Comparison of ENCODE assay signal across 1 cellular context in the genomic region with DNA sequence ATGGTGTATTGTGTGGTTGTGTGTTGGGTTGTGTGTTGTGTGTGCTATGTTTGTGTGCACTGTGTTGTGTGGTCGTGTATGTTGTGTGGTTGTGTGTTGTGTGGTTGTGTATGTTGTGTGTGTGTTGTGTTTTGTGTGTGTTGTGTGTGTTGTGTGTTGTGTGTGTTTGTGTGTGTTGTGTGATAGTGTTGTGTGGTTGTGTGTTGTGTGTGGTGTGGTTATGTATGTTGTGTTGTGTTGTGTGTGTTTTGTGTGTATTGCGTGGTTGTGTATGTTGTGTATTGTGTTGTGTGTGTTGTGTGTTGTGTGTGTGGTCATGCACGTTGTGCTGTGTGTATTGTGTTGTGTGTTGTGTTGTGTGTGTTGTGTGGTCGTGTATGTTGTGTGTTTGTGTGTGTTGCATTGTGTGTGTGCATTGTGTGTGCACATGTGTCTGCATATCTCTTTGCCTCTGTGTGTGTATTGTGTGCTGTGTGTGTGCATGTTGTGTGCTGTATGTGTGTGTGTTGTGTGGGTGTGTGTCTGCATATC.
TF ChIP-seq lines count a peak whose summit lies in the region.

No MANE protein-coding gene starts in this region.

TF ChIP-seq in K562, 482 proteins besides CTCF, POLR2A, EP300 and RAD21 (continued from another document and continues in another):
- TF ChIP-seq, protein P1, sequence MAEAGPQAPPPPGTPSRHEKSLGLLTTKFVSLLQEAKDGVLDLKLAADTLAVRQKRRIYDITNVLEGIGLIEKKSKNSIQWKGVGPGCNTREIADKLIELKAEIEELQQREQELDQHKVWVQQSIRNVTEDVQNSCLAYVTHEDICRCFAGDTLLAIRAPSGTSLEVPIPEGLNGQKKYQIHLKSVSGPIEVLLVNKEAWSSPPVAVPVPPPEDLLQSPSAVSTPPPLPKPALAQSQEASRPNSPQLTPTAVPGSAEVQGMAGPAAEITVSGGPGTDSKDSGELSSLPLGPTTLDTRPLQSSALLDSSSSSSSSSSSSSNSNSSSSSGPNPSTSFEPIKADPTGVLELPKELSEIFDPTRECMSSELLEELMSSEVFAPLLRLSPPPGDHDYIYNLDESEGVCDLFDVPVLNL (CRISPR knock-in tag; IDR thresholded peaks at IDR 0.05; ENCODE audit: low read depth) = peak; percentile 88
- TF ChIP-seq PHB2 (IDR thresholded peaks at IDR 0.05; ENCODE audit: low read depth) = peak; percentile 77; the same call in 1 of the 2 replicates
- TF ChIP-seq, protein P2, sequence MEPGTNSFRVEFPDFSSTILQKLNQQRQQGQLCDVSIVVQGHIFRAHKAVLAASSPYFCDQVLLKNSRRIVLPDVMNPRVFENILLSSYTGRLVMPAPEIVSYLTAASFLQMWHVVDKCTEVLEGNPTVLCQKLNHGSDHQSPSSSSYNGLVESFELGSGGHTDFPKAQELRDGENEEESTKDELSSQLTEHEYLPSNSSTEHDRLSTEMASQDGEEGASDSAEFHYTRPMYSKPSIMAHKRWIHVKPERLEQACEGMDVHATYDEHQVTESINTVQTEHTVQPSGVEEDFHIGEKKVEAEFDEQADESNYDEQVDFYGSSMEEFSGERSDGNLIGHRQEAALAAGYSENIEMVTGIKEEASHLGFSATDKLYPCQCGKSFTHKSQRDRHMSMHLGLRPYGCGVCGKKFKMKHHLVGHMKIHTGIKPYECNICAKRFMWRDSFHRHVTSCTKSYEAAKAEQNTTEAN (CRISPR knock-in tag; IDR thresholded peaks at IDR 0.05) = peak; percentile 96
- TF ChIP-seq NUFIP1 (IDR thresholded peaks at IDR 0.05; ENCODE audit: partially characterized antibody) = peak; percentile 90
- TF ChIP-seq, protein P3, sequence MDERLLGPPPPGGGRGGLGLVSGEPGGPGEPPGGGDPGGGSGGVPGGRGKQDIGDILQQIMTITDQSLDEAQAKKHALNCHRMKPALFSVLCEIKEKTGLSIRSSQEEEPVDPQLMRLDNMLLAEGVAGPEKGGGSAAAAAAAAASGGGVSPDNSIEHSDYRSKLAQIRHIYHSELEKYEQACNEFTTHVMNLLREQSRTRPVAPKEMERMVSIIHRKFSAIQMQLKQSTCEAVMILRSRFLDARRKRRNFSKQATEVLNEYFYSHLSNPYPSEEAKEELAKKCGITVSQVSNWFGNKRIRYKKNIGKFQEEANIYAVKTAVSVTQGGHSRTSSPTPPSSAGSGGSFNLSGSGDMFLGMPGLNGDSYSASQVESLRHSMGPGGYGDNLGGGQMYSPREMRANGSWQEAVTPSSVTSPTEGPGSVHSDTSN (CRISPR knock-in tag; IDR thresholded peaks at IDR 0.05; ENCODE audit: low read depth) = no peak
- TF ChIP-seq, protein P3 (tag; conservative IDR thresholded peaks at IDR 0.05; ENCODE audit: low read depth) = no peak
- TF ChIP-seq EP400 (IDR thresholded peaks at IDR 0.05) = no peak
- TF ChIP-seq TEAD4 (IDR thresholded peaks at IDR 0.05; ENCODE audit: low read length) = peak; percentile 39
- peak; percentile 49; the same call in 1 of the 2 replicates for TF ChIP-seq TEAD4 (CRISPR knock-in tag; IDR thresholded peaks at IDR 0.05; ENCODE audit: borderline replicate concordance)
- TF ChIP-seq, protein P4, sequence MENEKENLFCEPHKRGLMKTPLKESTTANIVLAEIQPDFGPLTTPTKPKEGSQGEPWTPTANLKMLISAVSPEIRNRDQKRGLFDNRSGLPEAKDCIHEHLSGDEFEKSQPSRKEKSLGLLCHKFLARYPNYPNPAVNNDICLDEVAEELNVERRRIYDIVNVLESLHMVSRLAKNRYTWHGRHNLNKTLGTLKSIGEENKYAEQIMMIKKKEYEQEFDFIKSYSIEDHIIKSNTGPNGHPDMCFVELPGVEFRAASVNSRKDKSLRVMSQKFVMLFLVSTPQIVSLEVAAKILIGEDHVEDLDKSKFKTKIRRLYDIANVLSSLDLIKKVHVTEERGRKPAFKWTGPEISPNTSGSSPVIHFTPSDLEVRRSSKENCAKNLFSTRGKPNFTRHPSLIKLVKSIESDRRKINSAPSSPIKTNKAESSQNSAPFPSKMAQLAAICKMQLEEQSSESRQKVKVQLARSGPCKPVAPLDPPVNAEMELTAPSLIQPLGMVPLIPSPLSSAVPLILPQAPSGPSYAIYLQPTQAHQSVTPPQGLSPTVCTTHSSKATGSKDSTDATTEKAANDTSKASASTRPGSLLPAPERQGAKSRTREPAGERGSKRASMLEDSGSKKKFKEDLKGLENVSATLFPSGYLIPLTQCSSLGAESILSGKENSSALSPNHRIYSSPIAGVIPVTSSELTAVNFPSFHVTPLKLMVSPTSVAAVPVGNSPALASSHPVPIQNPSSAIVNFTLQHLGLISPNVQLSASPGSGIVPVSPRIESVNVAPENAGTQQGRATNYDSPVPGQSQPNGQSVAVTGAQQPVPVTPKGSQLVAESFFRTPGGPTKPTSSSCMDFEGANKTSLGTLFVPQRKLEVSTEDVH (IDR thresholded peaks at IDR 0.05; ENCODE audit: low read depth, partially characterized antibody) = peak; percentile 23
- TF ChIP-seq, protein P5, sequence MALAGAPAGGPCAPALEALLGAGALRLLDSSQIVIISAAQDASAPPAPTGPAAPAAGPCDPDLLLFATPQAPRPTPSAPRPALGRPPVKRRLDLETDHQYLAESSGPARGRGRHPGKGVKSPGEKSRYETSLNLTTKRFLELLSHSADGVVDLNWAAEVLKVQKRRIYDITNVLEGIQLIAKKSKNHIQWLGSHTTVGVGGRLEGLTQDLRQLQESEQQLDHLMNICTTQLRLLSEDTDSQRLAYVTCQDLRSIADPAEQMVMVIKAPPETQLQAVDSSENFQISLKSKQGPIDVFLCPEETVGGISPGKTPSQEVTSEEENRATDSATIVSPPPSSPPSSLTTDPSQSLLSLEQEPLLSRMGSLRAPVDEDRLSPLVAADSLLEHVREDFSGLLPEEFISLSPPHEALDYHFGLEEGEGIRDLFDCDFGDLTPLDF (CRISPR knock-in tag; IDR thresholded peaks at IDR 0.05) = peak; percentile 78; the same call in 1 of the 2 replicates
- peak; percentile 90; the same call in 1 of the 2 replicates for TF ChIP-seq ZC3H8 (IDR thresholded peaks at IDR 0.05)
- TF ChIP-seq HDAC8 (tag; IDR thresholded peaks at IDR 0.05) = no peak
- TF ChIP-seq FOXK2 (conservative IDR thresholded peaks at IDR 0.05 in 1 of 2, IDR thresholded peaks at IDR 0.05 in 1 of 2; ENCODE audit: low read depth in 2 of 2) = peak; percentile 77 to 82
- TF ChIP-seq, protein P6, sequence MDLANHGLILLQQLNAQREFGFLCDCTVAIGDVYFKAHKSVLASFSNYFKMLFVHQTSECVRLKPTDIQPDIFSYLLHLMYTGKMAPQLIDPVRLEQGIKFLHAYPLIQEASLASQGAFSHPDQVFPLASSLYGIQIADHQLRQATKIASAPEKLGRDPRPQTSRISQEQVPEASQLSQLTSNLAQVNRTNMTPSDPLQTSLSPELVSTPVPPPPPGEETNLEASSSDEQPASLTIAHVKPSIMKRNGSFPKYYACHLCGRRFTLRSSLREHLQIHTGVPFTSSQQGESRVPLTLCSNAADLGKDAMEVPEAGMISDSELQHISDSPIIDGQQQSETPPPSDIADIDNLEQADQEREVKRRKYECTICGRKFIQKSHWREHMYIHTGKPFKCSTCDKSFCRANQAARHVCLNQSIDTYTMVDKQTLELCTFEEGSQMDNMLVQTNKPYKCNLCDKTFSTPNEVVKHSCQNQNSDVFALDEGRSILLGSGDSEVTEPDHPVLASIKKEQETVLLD (IDR thresholded peaks at IDR 0.05) = peak; percentile 87
- TF ChIP-seq ZNF75A (CRISPR knock-in tag; IDR thresholded peaks at IDR 0.05) = no peak
- TF ChIP-seq, protein P7, sequence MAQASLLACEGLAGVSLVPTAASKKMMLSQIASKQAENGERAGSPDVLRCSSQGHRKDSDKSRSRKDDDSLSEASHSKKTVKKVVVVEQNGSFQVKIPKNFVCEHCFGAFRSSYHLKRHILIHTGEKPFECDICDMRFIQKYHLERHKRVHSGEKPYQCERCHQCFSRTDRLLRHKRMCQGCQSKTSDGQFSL (CRISPR knock-in tag; IDR thresholded peaks at IDR 0.05) = peak; percentile 82
- TF ChIP-seq, protein P7 (tag; IDR thresholded peaks at IDR 0.05) = no peak
- TF ChIP-seq, protein P8, sequence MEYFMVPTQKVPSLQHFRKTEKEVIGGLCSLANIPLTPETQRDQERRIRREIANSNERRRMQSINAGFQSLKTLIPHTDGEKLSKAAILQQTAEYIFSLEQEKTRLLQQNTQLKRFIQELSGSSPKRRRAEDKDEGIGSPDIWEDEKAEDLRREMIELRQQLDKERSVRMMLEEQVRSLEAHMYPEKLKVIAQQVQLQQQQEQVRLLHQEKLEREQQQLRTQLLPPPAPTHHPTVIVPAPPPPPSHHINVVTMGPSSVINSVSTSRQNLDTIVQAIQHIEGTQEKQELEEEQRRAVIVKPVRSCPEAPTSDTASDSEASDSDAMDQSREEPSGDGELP (CRISPR knock-in tag; IDR thresholded peaks at IDR 0.05; ENCODE audit: borderline replicate concordance) = 0 out of 2 replicates have a peak, but pooled peaks have one; percentile 47
- TF ChIP-seq NR2F6 (CRISPR knock-in tag; IDR thresholded peaks at IDR 0.05) = no peak
- TF ChIP-seq NR2C2 (CRISPR knock-in tag; IDR thresholded peaks at IDR 0.05) = peak; percentile 90
- no peak for TF ChIP-seq NR2C2 (tag; IDR thresholded peaks at IDR 0.05)
- TF ChIP-seq ASH1L (IDR thresholded peaks at IDR 0.05; ENCODE audit: borderline replicate concordance, low read depth, partially characterized antibody) = peak; percentile 67
- TF ChIP-seq, protein P9, sequence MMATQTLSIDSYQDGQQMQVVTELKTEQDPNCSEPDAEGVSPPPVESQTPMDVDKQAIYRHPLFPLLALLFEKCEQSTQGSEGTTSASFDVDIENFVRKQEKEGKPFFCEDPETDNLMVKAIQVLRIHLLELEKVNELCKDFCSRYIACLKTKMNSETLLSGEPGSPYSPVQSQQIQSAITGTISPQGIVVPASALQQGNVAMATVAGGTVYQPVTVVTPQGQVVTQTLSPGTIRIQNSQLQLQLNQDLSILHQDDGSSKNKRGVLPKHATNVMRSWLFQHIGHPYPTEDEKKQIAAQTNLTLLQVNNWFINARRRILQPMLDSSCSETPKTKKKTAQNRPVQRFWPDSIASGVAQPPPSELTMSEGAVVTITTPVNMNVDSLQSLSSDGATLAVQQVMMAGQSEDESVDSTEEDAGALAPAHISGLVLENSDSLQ (IDR thresholded peaks at IDR 0.05) = peak; percentile 44; the same call in 1 of the 2 replicates
- no peak for TF ChIP-seq ZNF764 (CRISPR knock-in tag; IDR thresholded peaks at IDR 0.05; ENCODE audit: low read depth)
- TF ChIP-seq NEUROD1 (IDR thresholded peaks at IDR 0.05; ENCODE audit: borderline replicate concordance, low read depth, low read length, partially characterized antibody) = no peak
- TF ChIP-seq PYGO2 (tag; IDR thresholded peaks at IDR 0.05) = no peak
- TF ChIP-seq ATF1 (CRISPR knock-in tag; IDR thresholded peaks at IDR 0.05) = no peak
- TF ChIP-seq ATF1 (tag; IDR thresholded peaks at IDR 0.05) = peak; percentile 56; the same call in 1 of the 2 replicates
- TF ChIP-seq CBX3 (IDR thresholded peaks at IDR 0.05; ENCODE audit: borderline replicate concordance in 1 of 2, low read length in 2 of 2) = peak in 1 of 2 experiments; percentile 90; a peak in 2 of 3 replicates
- no peak for TF ChIP-seq ZFP36 (IDR thresholded peaks at IDR 0.05; ENCODE audit: low read depth, low read length, partially characterized antibody)
- no peak for TF ChIP-seq PTRF (tag; IDR thresholded peaks at IDR 0.05)
- no peak for TF ChIP-seq JUNB (CRISPR knock-in tag; conservative IDR thresholded peaks at IDR 0.05)
- peak; percentile 91 for TF ChIP-seq ARHGAP35 (IDR thresholded peaks at IDR 0.05; ENCODE audit: partially characterized antibody)
- TF ChIP-seq, protein P10, sequence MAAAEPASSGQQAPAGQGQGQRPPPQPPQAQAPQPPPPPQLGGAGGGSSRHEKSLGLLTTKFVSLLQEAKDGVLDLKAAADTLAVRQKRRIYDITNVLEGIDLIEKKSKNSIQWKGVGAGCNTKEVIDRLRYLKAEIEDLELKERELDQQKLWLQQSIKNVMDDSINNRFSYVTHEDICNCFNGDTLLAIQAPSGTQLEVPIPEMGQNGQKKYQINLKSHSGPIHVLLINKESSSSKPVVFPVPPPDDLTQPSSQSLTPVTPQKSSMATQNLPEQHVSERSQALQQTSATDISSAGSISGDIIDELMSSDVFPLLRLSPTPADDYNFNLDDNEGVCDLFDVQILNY (CRISPR knock-in tag; IDR thresholded peaks at IDR 0.05) = peak; percentile 94
- no peak for TF ChIP-seq HMGN3 (IDR thresholded peaks at IDR 0.05; ENCODE audit: borderline replicate concordance, extremely low read depth, insufficient read length, low read depth, low read length)
- TF ChIP-seq, protein P11, sequence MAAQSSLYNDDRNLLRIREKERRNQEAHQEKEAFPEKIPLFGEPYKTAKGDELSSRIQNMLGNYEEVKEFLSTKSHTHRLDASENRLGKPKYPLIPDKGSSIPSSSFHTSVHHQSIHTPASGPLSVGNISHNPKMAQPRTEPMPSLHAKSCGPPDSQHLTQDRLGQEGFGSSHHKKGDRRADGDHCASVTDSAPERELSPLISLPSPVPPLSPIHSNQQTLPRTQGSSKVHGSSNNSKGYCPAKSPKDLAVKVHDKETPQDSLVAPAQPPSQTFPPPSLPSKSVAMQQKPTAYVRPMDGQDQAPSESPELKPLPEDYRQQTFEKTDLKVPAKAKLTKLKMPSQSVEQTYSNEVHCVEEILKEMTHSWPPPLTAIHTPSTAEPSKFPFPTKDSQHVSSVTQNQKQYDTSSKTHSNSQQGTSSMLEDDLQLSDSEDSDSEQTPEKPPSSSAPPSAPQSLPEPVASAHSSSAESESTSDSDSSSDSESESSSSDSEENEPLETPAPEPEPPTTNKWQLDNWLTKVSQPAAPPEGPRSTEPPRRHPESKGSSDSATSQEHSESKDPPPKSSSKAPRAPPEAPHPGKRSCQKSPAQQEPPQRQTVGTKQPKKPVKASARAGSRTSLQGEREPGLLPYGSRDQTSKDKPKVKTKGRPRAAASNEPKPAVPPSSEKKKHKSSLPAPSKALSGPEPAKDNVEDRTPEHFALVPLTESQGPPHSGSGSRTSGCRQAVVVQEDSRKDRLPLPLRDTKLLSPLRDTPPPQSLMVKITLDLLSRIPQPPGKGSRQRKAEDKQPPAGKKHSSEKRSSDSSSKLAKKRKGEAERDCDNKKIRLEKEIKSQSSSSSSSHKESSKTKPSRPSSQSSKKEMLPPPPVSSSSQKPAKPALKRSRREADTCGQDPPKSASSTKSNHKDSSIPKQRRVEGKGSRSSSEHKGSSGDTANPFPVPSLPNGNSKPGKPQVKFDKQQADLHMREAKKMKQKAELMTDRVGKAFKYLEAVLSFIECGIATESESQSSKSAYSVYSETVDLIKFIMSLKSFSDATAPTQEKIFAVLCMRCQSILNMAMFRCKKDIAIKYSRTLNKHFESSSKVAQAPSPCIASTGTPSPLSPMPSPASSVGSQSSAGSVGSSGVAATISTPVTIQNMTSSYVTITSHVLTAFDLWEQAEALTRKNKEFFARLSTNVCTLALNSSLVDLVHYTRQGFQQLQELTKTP (IDR thresholded peaks at IDR 0.05; ENCODE audit: low read depth in 1 of 2, partially characterized antibody in 2 of 2) = no peak
- TF ChIP-seq JUN (IDR thresholded peaks at IDR 0.05; ENCODE audit: borderline replicate concordance, low read depth, low read length) = no peak
- TF ChIP-seq JUN (CRISPR knock-in tag; IDR thresholded peaks at IDR 0.05; ENCODE audit: borderline replicate concordance) = 0 out of 2 replicates have a peak, but pooled peaks have one; percentile 43
